26 cellular contexts compared by ENCODE assay signal in the genomic region with DNA sequence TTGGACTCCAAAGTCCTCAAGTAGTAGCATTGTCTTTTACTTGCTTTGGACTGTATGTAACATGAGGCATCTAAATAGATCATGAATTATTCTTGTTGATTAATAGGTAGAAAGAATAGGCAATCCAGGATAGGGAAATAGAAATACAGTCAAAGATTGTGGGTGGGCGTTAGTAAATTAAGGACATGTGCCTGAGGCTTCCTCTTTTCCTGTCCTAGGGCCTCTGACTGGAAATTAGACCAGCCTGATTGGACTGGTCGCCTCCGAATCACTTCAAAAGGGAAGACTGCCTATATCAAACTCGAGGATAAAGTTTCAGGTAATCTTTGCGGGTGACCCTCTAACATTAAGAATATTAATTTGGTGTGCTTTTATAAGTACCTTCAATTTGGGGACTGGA. TPM values are rescaled to one million over a fixed set of nuclear protein-coding genes. Genes with fewer than 3 reads are reported as not detected.
DNase-seq lines count a peak whose midpoint lies in the region; ATAC-seq, FAIRE-seq and TF ChIP-seq lines count a peak whose summit lies in the region.
"Had no signal": no experiment of that assay in that cellular context is flagged by ENCODE, and none has a peak within 500 bp of the region (broad histone marks: within the 10 kb centered on the region; RNA-seq: fewer than 3 reads in every experiment).

No MANE protein-coding gene starts in this region.

- H3K4me1 Mint-ChIP-seq in activated CD8-positive, alpha-beta T cell treated with anti-CD3 and anti-CD28 coated beads, Interleukin-2, amount 10 ng/mL, durations not matched to agents 7 days and 5 days (ENCODE audit: low read depth) = peaks cover 44% of the 10 kb centered on the region
- H3K4me1 Mint-ChIP-seq in activated CD8-positive, alpha-beta T cell treated with anti-CD3 and anti-CD28 coated beads for 36 hours (ENCODE audit: low read depth) = peaks cover 33% of the 10 kb centered on the region
- H3K4me1 Mint-ChIP-seq in CD4-positive, alpha-beta memory T cell = peaks cover 28 to 48% (median 30%) of the 10 kb centered on the region in 4 donors
- H3K4me1 Mint-ChIP-seq: H9 had no signal

- H3K27ac Mint-ChIP-seq in activated CD8-positive, alpha-beta T cell treated with anti-CD3 and anti-CD28 coated beads, Interleukin-2, amount 10 ng/mL, durations not matched to agents 7 days and 5 days = peak overlapping the region; percentile 31
- H3K27ac Mint-ChIP-seq in activated CD8-positive, alpha-beta T cell treated with anti-CD3 and anti-CD28 coated beads for 36 hours = no peak overlapping the region
- H3K27ac Mint-ChIP-seq in CD4-positive, alpha-beta memory T cell = peak overlapping the region; percentile 13 to 96 (median 68)
- H3K27ac Mint-ChIP-seq: H9 had no signal

- BruUV-seq in K562 (replicated peaks; lab: Mats Ljungman, UMichigan) = no TSS peak

- no peaks in the 10 kb centered on the region for H3K9me3 ChIP-seq in CD4-positive, alpha-beta memory T cell (ENCODE audit: control insufficient read depth in 1 of 2, low read length in 2 of 2)
- H3K9me3 ChIP-seq in K562 (replicated peaks; ENCODE audit: control insufficient read depth, insufficient read depth, low read depth, low read length) (no peaks in the 10 kb centered on the region), neutrophil (no peaks in the 10 kb centered on the region)
- H3K9me3 ChIP-seq: gastrocnemius medialis, sigmoid colon had no signal

- H2AFZ ChIP-seq in K562 (ENCODE audit: low read depth, low read length) = no peak overlapping the region

- no peak for TF ChIP-seq POLR2A in K562 (conservative IDR thresholded peaks at IDR 0.05)

- peaks cover 48% of the 10 kb centered on the region for H3K4me1 ChIP-seq in CD4-positive, alpha-beta memory T cell (ENCODE audit: insufficient read depth, low read length)
- H3K4me1 ChIP-seq in K562 (replicated peaks in 1 of 2; ENCODE audit: control insufficient read depth in 2 of 2, insufficient read depth in 2 of 2, low read length in 2 of 2) (no peaks in the 10 kb centered on the region), neutrophil (ENCODE audit: control insufficient read depth in 1 of 2, insufficient read depth in 1 of 2, low read depth in 1 of 2, low read length in 1 of 2) (peaks cover 16 to 28% of the 10 kb centered on the region in 2 experiments)

- H3K4me3 ChIP-seq in CD4-positive, alpha-beta memory T cell (ENCODE audit: low read length in 2 of 2) = no peak overlapping the region
- H3K4me3 ChIP-seq in K562 (no peak overlapping the region), neutrophil (ENCODE audit: low read depth in 1 of 2, low read length in 1 of 2) (no peak overlapping the region)
- H3K4me3 ChIP-seq: gastrocnemius medialis, sigmoid colon had no signal

- H3K36me3 Mint-ChIP-seq in activated CD8-positive, alpha-beta T cell treated with anti-CD3 and anti-CD28 coated beads, Interleukin-2, amount 10 ng/mL, durations not matched to agents 7 days and 5 days (ENCODE audit: low read depth) = peaks cover 65% of the 10 kb centered on the region
- H3K36me3 Mint-ChIP-seq in activated CD8-positive, alpha-beta T cell treated with anti-CD3 and anti-CD28 coated beads for 36 hours (ENCODE audit: low read depth) = peaks cover 55% of the 10 kb centered on the region
- H3K36me3 Mint-ChIP-seq in CD4-positive, alpha-beta memory T cell = peaks cover 55 to 58% of the 10 kb centered on the region in 2 donors

- H3K4me3 Mint-ChIP-seq in activated CD8-positive, alpha-beta T cell treated with anti-CD3 and anti-CD28 coated beads, Interleukin-2, amount 10 ng/mL, durations not matched to agents 7 days and 5 days = no peak overlapping the region
- H3K4me3 Mint-ChIP-seq in activated CD8-positive, alpha-beta T cell treated with anti-CD3 and anti-CD28 coated beads for 36 hours = no peak overlapping the region
- H3K4me3 Mint-ChIP-seq in CD4-positive, alpha-beta memory T cell = no peak overlapping the region
- H3K4me3 Mint-ChIP-seq: activated CD4-positive, alpha-beta memory T cell treated with anti-CD3 and anti-CD28 coated beads, Interleukin-2, amount 10 ng/mL, durations not matched to agents 7 days and 5 days; H9 had no signal

- H3K4me2 ChIP-seq in K562 (ENCODE audit: insufficient read depth, low read length) = no peak overlapping the region

- H3K36me3 ChIP-seq in CD4-positive, alpha-beta memory T cell (ENCODE audit: insufficient read depth, low read length) = peaks cover 42% of the 10 kb centered on the region
- H3K36me3 ChIP-seq in K562 (ENCODE audit: control insufficient read depth, insufficient read depth, low read length) (peaks cover 70% of the 10 kb centered on the region), neutrophil (peaks cover 51% of the 10 kb centered on the region)

- no peaks in the 10 kb centered on the region for H3K27me3 Mint-ChIP-seq in activated CD8-positive, alpha-beta T cell treated with anti-CD3 and anti-CD28 coated beads, Interleukin-2, amount 10 ng/mL, durations not matched to agents 7 days and 5 days (ENCODE audit: low read depth)
- H3K27me3 Mint-ChIP-seq in activated CD8-positive, alpha-beta T cell treated with anti-CD3 and anti-CD28 coated beads for 36 hours = no peaks in the 10 kb centered on the region
- no peaks in the 10 kb centered on the region for H3K27me3 Mint-ChIP-seq in CD4-positive, alpha-beta memory T cell
- H3K27me3 Mint-ChIP-seq: activated CD4-positive, alpha-beta memory T cell treated with anti-CD3 and anti-CD28 coated beads, Interleukin-2, amount 10 ng/mL, durations not matched to agents 7 days and 5 days; naive B cell had no signal

- ATAC-seq in activated CD8-positive, alpha-beta T cell treated with anti-CD3 and anti-CD28 coated beads, Interleukin-2, amount 10 ng/mL, durations not matched to agents 7 days and 5 days = no peak
- no peak for ATAC-seq in activated CD8-positive, alpha-beta T cell treated with anti-CD3 and anti-CD28 coated beads for 36 hours
- no peak for ATAC-seq in K562
- ATAC-seq: gastrocnemius medialis had no signal

- H3K27me3 ChIP-seq in CD4-positive, alpha-beta memory T cell (ENCODE audit: insufficient read depth, low read length) = no peaks in the 10 kb centered on the region
- H3K27me3 ChIP-seq in K562 (ENCODE audit: control insufficient read depth in 2 of 2, insufficient read depth in 2 of 2, low read length in 2 of 2) (no peaks in the 10 kb centered on the region), neutrophil (no peaks in the 10 kb centered on the region)
- H3K27me3 ChIP-seq: gastrocnemius medialis, sigmoid colon had no signal

- CTCF ChIA-PET in activated CD8-positive, alpha-beta T cell treated with anti-CD3 and anti-CD28 coated beads, Interleukin-2, amount 10 ng/mL, durations not matched to agents 7 days and 5 days (lab: Charles Lee) = interaction anchor here (4.0 kb wide), 1 partner anchor 12 kb away, joined by 24 read pairs; no protein-coding TSS in a partner anchor
- CTCF ChIA-PET in activated CD8-positive, alpha-beta T cell treated with anti-CD3 and anti-CD28 coated beads for 36 hours (lab: Charles Lee) = interaction anchor here (1.1 kb wide), 1 partner anchor 44 kb away, joined by 3 read pairs; no protein-coding TSS in a partner anchor
- CTCF ChIA-PET in CD4-positive, alpha-beta memory T cell (lab: Charles Lee; ENCODE audit: partially characterized antibody) = no interaction called here
- CTCF ChIA-PET in K562 (lab: Yijun Ruan, JAX; ENCODE audit: low intra/inter-chr PET ratio) = no interaction called here

- no peak for TF ChIP-seq CTCF in activated CD8-positive, alpha-beta T cell treated with anti-CD3 and anti-CD28 coated beads for 36 hours (IDR thresholded peaks at IDR 0.05)
- TF ChIP-seq CTCF in K562 (IDR thresholded peaks at IDR 0.05 in 2 of 3, conservative IDR thresholded peaks at IDR 0.05 in 1 of 3; ENCODE audit: insufficient read depth in 2 of 3, low read depth in 1 of 3, low read length in 3 of 3) (no peak), neutrophil (IDR thresholded peaks at IDR 0.05) (no peak)

- in situ Hi-C loops in K562 (cut with MboI) = no loop called here

- intact Hi-C loops in activated CD8-positive, alpha-beta T cell treated with anti-CD3 and anti-CD28 coated beads for 36 hours (cut with micrococcal nuclease) = no loop called here
- intact Hi-C loops in CD4-positive, alpha-beta memory T cell (cut with micrococcal nuclease) = no loop called here
- intact Hi-C loops in K562 (cut with micrococcal nuclease) = loop anchor here (10.0 kb wide), 1 partner anchor 155 kb away; a partner anchor contains a TSS

- 100% methylated on average over 5 of the region's 5 CpGs for WGBS in K562 (ENCODE audit: insufficient coverage, low coverage, missing lambda C conversion rate)

- H3K9ac ChIP-seq in K562 (ENCODE audit: insufficient read depth in 1 of 2, low read depth in 2 of 2, low read length in 2 of 2) = no peak overlapping the region

- peaks cover 41% of the 10 kb centered on the region for H3K79me2 ChIP-seq in K562 (ENCODE audit: control insufficient read depth, insufficient read depth, low read length)

- H4K20me1 ChIP-seq in K562 (replicated peaks; ENCODE audit: control insufficient read depth, insufficient read depth, low read length) = no peaks in the 10 kb centered on the region

- no peak for TF ChIP-seq EP300 in K562 (IDR thresholded peaks at IDR 0.05; ENCODE audit: low read length)

- DNase-seq in activated CD8-positive, alpha-beta T cell treated with anti-CD3 and anti-CD28 coated beads, Interleukin-2, amount 10 ng/mL, durations not matched to agents 7 days and 5 days = no peak
- DNase-seq in activated CD8-positive, alpha-beta T cell treated with anti-CD3 and anti-CD28 coated beads for 36 hours = no peak
- no peak for DNase-seq in CD4-positive, alpha-beta memory T cell
- DNase-seq in K562 (ENCODE audit: extremely low read depth in 1 of 4, low spot score in 3 of 4) (no peak), DMS114 treated with DMSO at 0.1 percent for 48 hours (lab: John Stamatoyannopoulos, UW; ENCODE audit: unreplicated experiment) (no peak)
- DNase-seq in stimulated activated CD4-positive, alpha-beta T cell treated with anti-CD3 and anti-CD28 coated beads, Interleukin-1b, Interleukin-23, amount 100 ng/mL, for 48 hours = no peak
- no peak for DNase-seq in stimulated activated naive CD4-positive, alpha-beta T cell treated with Interleukin-2 at 50 U/mL for 16 hours (lab: John Stamatoyannopoulos, UW)
- DNase-seq: 8988T; activated CD4-positive, alpha-beta memory T cell treated with anti-CD3 and anti-CD28 coated beads, Interleukin-2, amount 10 ng/mL, durations not matched to agents 7 days and 5 days; activated naive CD4-positive, alpha-beta T cell treated with Interleukin-2 at 50 U/mL for 16 hours; amygdala; DMS153; gastrocnemius medialis; H9; Kasumi-1; naive B cell; NCI-H1694; NCI-H748 treated with DMSO at 0.1 percent for 48 hours; SHP77 treated with DMSO at 0.1 percent for 48 hours; sigmoid colon; stimulated activated CD4-positive, alpha-beta T cell treated with anti-CD3 and anti-CD28 coated beads, Interleukin-12 subunit alpha, Interleukin-12 subunit beta, amount 100 ng/mL, for 4 hours; stimulated activated CD4-positive, alpha-beta T cell treated with anti-CD3 and anti-CD28 coated beads, Interleukin-4, amount 100 ng/mL, for 1 hour; trophoblast cell had no signal

- H3K27ac ChIP-seq in CD4-positive, alpha-beta memory T cell (ENCODE audit: low read depth, low read length) = no peak overlapping the region
- H3K27ac ChIP-seq in K562 (ENCODE audit: extremely low read depth, low read depth, low read length) = no peak overlapping the region
- peak overlapping the region; percentile 51 for H3K27ac ChIP-seq in neutrophil
- H3K27ac ChIP-seq: gastrocnemius medialis, sigmoid colon had no signal

- POLR2A ChIA-PET in activated CD8-positive, alpha-beta T cell treated with anti-CD3 and anti-CD28 coated beads, Interleukin-2, amount 10 ng/mL, durations not matched to agents 7 days and 5 days (lab: Charles Lee) = no interaction called here
- POLR2A ChIA-PET in activated CD8-positive, alpha-beta T cell treated with anti-CD3 and anti-CD28 coated beads for 36 hours (lab: Charles Lee) = no interaction called here
- POLR2A ChIA-PET in CD4-positive, alpha-beta memory T cell (lab: Charles Lee; ENCODE audit: partially characterized antibody) = no interaction called here
- POLR2A ChIA-PET in K562 (lab: Yijun Ruan, JAX) = interaction anchor here (0.6 kb wide), 1 partner anchor 166 kb away, joined by 3 read pairs; no protein-coding TSS in a partner anchor

- H3K9me3 Mint-ChIP-seq in activated CD8-positive, alpha-beta T cell treated with anti-CD3 and anti-CD28 coated beads, Interleukin-2, amount 10 ng/mL, durations not matched to agents 7 days and 5 days (ENCODE audit: insufficient read depth) = no peaks in the 10 kb centered on the region
- H3K9me3 Mint-ChIP-seq in activated CD8-positive, alpha-beta T cell treated with anti-CD3 and anti-CD28 coated beads for 36 hours = no peaks in the 10 kb centered on the region
- no peaks in the 10 kb centered on the region for H3K9me3 Mint-ChIP-seq in CD4-positive, alpha-beta memory T cell
- H3K9me3 Mint-ChIP-seq: activated CD4-positive, alpha-beta memory T cell treated with anti-CD3 and anti-CD28 coated beads, Interleukin-2, amount 10 ng/mL, durations not matched to agents 7 days and 5 days; H9; naive B cell had no signal

- no peak for TF ChIP-seq RAD21 in K562 (CRISPR knock-in tag; conservative IDR thresholded peaks at IDR 0.05 in 1 of 2, IDR thresholded peaks at IDR 0.05 in 1 of 2)

- no peak for FAIRE-seq in K562 (lab: Jason Lieb, UNC)
- FAIRE-seq: endothelial cell of umbilical vein, RCC 7860 had no signal

- no peaks in the 10 kb centered on the region for H3K9me1 ChIP-seq in K562 (ENCODE audit: control insufficient read depth, insufficient read depth, low read length)

RNA-seq across cellular contexts. Expression of a gene that starts 7.6 kb away (rescaled TPM):
- 10 to 100 TPM; 31.9 to 34.3 TPM for total RNA-seq in activated CD8-positive, alpha-beta T cell treated with anti-CD3 and anti-CD28 coated beads, Interleukin-2, amount 10 ng/mL, durations not matched to agents 7 days and 5 days
- 10 to 100 TPM; 26.7 to 29.6 TPM for total RNA-seq in activated CD8-positive, alpha-beta T cell treated with anti-CD3 and anti-CD28 coated beads for 36 hours
- total RNA-seq in CD4-positive, alpha-beta memory T cell = 10 to 100 TPM; 59.2 to 59.5 TPM
- 10 to 100 TPM; 24.3 to 29.3 TPM for polyA plus RNA-seq in CD4-positive, alpha-beta memory T cell
- total RNA-seq in K562 (2011; cell fraction: chromatin; rRNA removed; ENCODE audit: low replicate concordance) = 30.9 and 56.0 TPM in 2 replicates
- total RNA-seq in K562 (2011; cell fraction: nucleolus; rRNA removed) = 19.0 and 19.1 TPM in 2 replicates
- 36.8 and 50.1 TPM in 2 replicates for total RNA-seq in K562 (2011; cell fraction: nucleoplasm; rRNA removed)
- total RNA-seq in K562 (2014; rRNA removed) = 21.7 and 21.9 TPM in 2 replicates
- total RNA-seq in K562 (2014; rRNA removed; fragmentation: Illumina TruSeq; extraction: Trizol) = 21.0 and 23.6 TPM in 2 replicates
- 22.8 and 27.4 TPM in 2 replicates for total RNA-seq in K562 (2015; rRNA removed; fragmentation: Illumina TruSeq; extraction: Trizol)
- total RNA-seq in K562 (2021) = 18.9 and 21.7 TPM in 2 replicates
- polyA plus RNA-seq in K562 (2011; rRNA removed) = 19.1 and 20.9 TPM in 2 replicates
- 18.7 and 21.6 TPM in 2 replicates for polyA plus RNA-seq in K562 (2011; cell fraction: cytosol; rRNA removed)
- 31.6 and 38.3 TPM in 2 replicates for polyA plus RNA-seq in K562 (2011; cell fraction: nucleus; rRNA removed)
- 11.3 and 13.4 TPM in 2 replicates for polyA plus RNA-seq in K562 (2012)
- polyA plus RNA-seq in K562 (2014; fragmentation: Illumina TruSeq; extraction: Trizol) = 17.1 and 18.1 TPM in 2 replicates
- 10 to 100 TPM; 22.1 to 32.8 TPM for polyA plus RNA-seq in K562 (2014; fragmentation: Nextera tagmentation; extraction: Ambion mirVana)
- polyA plus RNA-seq in K562 (2014; rRNA removed) = 19.0 and 22.5 TPM in 2 replicates
- polyA minus RNA-seq in K562 (2011; rRNA and poly(A)+ RNA removed) = 26.2 and 32.6 TPM in 2 replicates
- polyA minus RNA-seq in K562 (2011; cell fraction: cytosol; rRNA and poly(A)+ RNA removed) = 15.3 and 16.4 TPM in 2 replicates
- polyA minus RNA-seq in K562 (2011; cell fraction: nucleus; rRNA and poly(A)+ RNA removed) = 11.2 and 28.4 TPM in 2 replicates

RNA-seq across cellular contexts. Expression of a gene that starts 23.6 kb away (rescaled TPM):
- total RNA-seq in activated CD8-positive, alpha-beta T cell treated with anti-CD3 and anti-CD28 coated beads, Interleukin-2, amount 10 ng/mL, durations not matched to agents 7 days and 5 days = 1 to 10 TPM; 8.8 to 9.1 TPM
- total RNA-seq in activated CD8-positive, alpha-beta T cell treated with anti-CD3 and anti-CD28 coated beads for 36 hours = 1 to 10 TPM; 1.1 to 1.4 TPM
- total RNA-seq in CD4-positive, alpha-beta memory T cell = 1 to 10 TPM; 4.6 to 6.1 TPM
- 10 to 100 TPM in 1 of 2 donors, 1 to 10 TPM in 1; 8.6 to 10.6 TPM for polyA plus RNA-seq in CD4-positive, alpha-beta memory T cell
- total RNA-seq in K562 (2011; cell fraction: chromatin; rRNA removed; ENCODE audit: low replicate concordance) = 8.0 and 9.9 TPM in 2 replicates
- total RNA-seq in K562 (2011; cell fraction: nucleolus; rRNA removed) = 8.6 and 12.2 TPM in 2 replicates
- total RNA-seq in K562 (2011; cell fraction: nucleoplasm; rRNA removed) = 8.4 and 9.2 TPM in 2 replicates
- total RNA-seq in K562 (2014; rRNA removed) (2.2 and 2.5 TPM in 2 replicates), K562 (2014; rRNA removed; fragmentation: Illumina TruSeq; extraction: Trizol) (3.7 and 3.8 TPM in 2 replicates), K562 (2015; rRNA removed; fragmentation: Illumina TruSeq; extraction: Trizol) (2.4 and 2.5 TPM in 2 replicates), K562 (2021) (3.5 and 3.9 TPM in 2 replicates)
- polyA plus RNA-seq in K562 (2011; rRNA removed) (3.6 and 9.5 TPM in 2 replicates), K562 (2014; fragmentation: Illumina TruSeq; extraction: Trizol) (7.0 and 7.2 TPM in 2 replicates), K562 (2014; fragmentation: Nextera tagmentation; extraction: Ambion mirVana) (10 to 100 TPM; 11.5 to 12.9 TPM), K562 (2014; rRNA removed) (4.7 and 5.3 TPM in 2 replicates)
- 4.2 and 13.5 TPM in 2 replicates for polyA plus RNA-seq in K562 (2011; cell fraction: cytosol; rRNA removed)
- 3.5 and 8.0 TPM in 2 replicates for polyA plus RNA-seq in K562 (2011; cell fraction: nucleus; rRNA removed)
- 4.2 and 4.7 TPM in 2 replicates for polyA plus RNA-seq in K562 (2012)
- 4.7 and 8.5 TPM in 2 replicates for polyA minus RNA-seq in K562 (2011; rRNA and poly(A)+ RNA removed)
- polyA minus RNA-seq in K562 (2011; cell fraction: cytosol; rRNA and poly(A)+ RNA removed) = 0.64 and 5.8 TPM in 2 replicates
- 1.8 and 2.4 TPM in 2 replicates for polyA minus RNA-seq in K562 (2011; cell fraction: nucleus; rRNA and poly(A)+ RNA removed)
- total RNA-seq: H9 had no signal

RNA-seq across cellular contexts. Expression of a gene that starts 33.7 kb away (rescaled TPM):
- under 1 TPM in 1 of 2 experiments, not detected in 1; 0.34 TPM for total RNA-seq in activated CD8-positive, alpha-beta T cell treated with anti-CD3 and anti-CD28 coated beads, Interleukin-2, amount 10 ng/mL, durations not matched to agents 7 days and 5 days
- total RNA-seq in activated CD8-positive, alpha-beta T cell treated with anti-CD3 and anti-CD28 coated beads for 36 hours = 1 to 10 TPM in 1 of 2 experiments, under 1 TPM in 1; 0.98 to 2.0 TPM
- 1 to 10 TPM; 1.2 to 2.1 TPM for total RNA-seq in CD4-positive, alpha-beta memory T cell
- polyA plus RNA-seq in CD4-positive, alpha-beta memory T cell = 1 to 10 TPM in 1 of 2 donors, under 1 TPM in 1; 0.69 to 1.2 TPM
- total RNA-seq in K562 (2011; cell fraction: chromatin; rRNA removed; ENCODE audit: low replicate concordance) = 0.67 and 1.4 TPM in 2 replicates
- not detected in 2 replicates for total RNA-seq in K562 (2011; cell fraction: nucleolus; rRNA removed)
- not detected in 2 replicates for total RNA-seq in K562 (2011; cell fraction: nucleoplasm; rRNA removed)
- total RNA-seq in K562 (2014; rRNA removed) (not detected in 2 replicates), K562 (2014; rRNA removed; fragmentation: Illumina TruSeq; extraction: Trizol) (not detected in 2 replicates), K562 (2015; rRNA removed; fragmentation: Illumina TruSeq; extraction: Trizol) (not detected in 2 replicates), K562 (2021) (0.16 TPM in 1 of 2 replicates, not detected in the other)
- polyA plus RNA-seq in K562 (2011; rRNA removed) (0.20 and 0.46 TPM in 2 replicates), K562 (2014; fragmentation: Illumina TruSeq; extraction: Trizol) (not detected in 2 replicates), K562 (2014; fragmentation: Nextera tagmentation; extraction: Ambion mirVana) (under 1 TPM; 0.06 to 0.27 TPM), K562 (2014; rRNA removed) (not detected in 2 replicates)
- polyA plus RNA-seq in K562 (2011; cell fraction: cytosol; rRNA removed) = 0.32 TPM in 1 of 2 replicates, not detected in the other
- polyA plus RNA-seq in K562 (2011; cell fraction: nucleus; rRNA removed) = 2.1 TPM in 1 of 2 replicates, not detected in the other
- polyA plus RNA-seq in K562 (2012) = 0.09 and 0.89 TPM in 2 replicates
- not detected in 2 replicates for polyA minus RNA-seq in K562 (2011; rRNA and poly(A)+ RNA removed)
- not detected in 2 replicates for polyA minus RNA-seq in K562 (2011; cell fraction: cytosol; rRNA and poly(A)+ RNA removed)
- polyA minus RNA-seq in K562 (2011; cell fraction: nucleus; rRNA and poly(A)+ RNA removed) = not detected in 2 replicates
- total RNA-seq: gastrocnemius medialis had no signal

RNA-seq across cellular contexts. Expression of a gene that starts 57.2 kb away (rescaled TPM):
- total RNA-seq in activated CD8-positive, alpha-beta T cell treated with anti-CD3 and anti-CD28 coated beads, Interleukin-2, amount 10 ng/mL, durations not matched to agents 7 days and 5 days = 10 to 100 TPM; 16.9 to 17.1 TPM
- 10 to 100 TPM; 11.1 to 12.8 TPM for total RNA-seq in activated CD8-positive, alpha-beta T cell treated with anti-CD3 and anti-CD28 coated beads for 36 hours
- total RNA-seq in CD4-positive, alpha-beta memory T cell = 10 to 100 TPM; 32.4 to 33.4 TPM
- 10 to 100 TPM in 1 of 2 donors, 1 to 10 TPM in 1; 4.8 to 18.3 TPM for polyA plus RNA-seq in CD4-positive, alpha-beta memory T cell
- 4.7 and 7.3 TPM in 2 replicates for total RNA-seq in K562 (2011; cell fraction: chromatin; rRNA removed; ENCODE audit: low replicate concordance)
- total RNA-seq in K562 (2011; cell fraction: nucleolus; rRNA removed) = 4.7 and 4.9 TPM in 2 replicates
- total RNA-seq in K562 (2011; cell fraction: nucleoplasm; rRNA removed) = 4.8 and 7.8 TPM in 2 replicates
- total RNA-seq in K562 (2014; rRNA removed) = 2.9 and 4.0 TPM in 2 replicates
- 1.9 and 2.1 TPM in 2 replicates for total RNA-seq in K562 (2014; rRNA removed; fragmentation: Illumina TruSeq; extraction: Trizol)
- total RNA-seq in K562 (2015; rRNA removed; fragmentation: Illumina TruSeq; extraction: Trizol) = 2.4 and 2.5 TPM in 2 replicates
- 6.6 and 6.8 TPM in 2 replicates for total RNA-seq in K562 (2021)
- polyA plus RNA-seq in K562 (2011; rRNA removed) = 2.3 and 3.2 TPM in 2 replicates
- 1.6 and 2.1 TPM in 2 replicates for polyA plus RNA-seq in K562 (2011; cell fraction: cytosol; rRNA removed)
- polyA plus RNA-seq in K562 (2011; cell fraction: nucleus; rRNA removed) = 4.8 and 7.3 TPM in 2 replicates
- 5.1 and 6.6 TPM in 2 replicates for polyA plus RNA-seq in K562 (2012)
- 5.7 and 7.5 TPM in 2 replicates for polyA plus RNA-seq in K562 (2014; fragmentation: Illumina TruSeq; extraction: Trizol)
- polyA plus RNA-seq in K562 (2014; fragmentation: Nextera tagmentation; extraction: Ambion mirVana) = 1 to 10 TPM; 1.0 to 1.1 TPM
- 3.7 and 4.2 TPM in 2 replicates for polyA plus RNA-seq in K562 (2014; rRNA removed)
- polyA minus RNA-seq in K562 (2011; rRNA and poly(A)+ RNA removed) = 2.2 TPM in 2 replicates
- polyA minus RNA-seq in K562 (2011; cell fraction: cytosol; rRNA and poly(A)+ RNA removed) = 2.2 and 3.4 TPM in 2 replicates
- 1.6 and 2.4 TPM in 2 replicates for polyA minus RNA-seq in K562 (2011; cell fraction: nucleus; rRNA and poly(A)+ RNA removed)

Comparison
In these comparisons a context has a peak if more than half of its experiments do, and no peak if none do; other contexts are left out.
1. CTCF ChIA-PET loops: an anchor here in activated CD8-positive, alpha-beta T cell treated with anti-CD3 and anti-CD28 coated beads, Interleukin-2, amount 10 ng/mL, durations not matched to agents 7 days and 5 days (4.0 kb wide) and activated CD8-positive, alpha-beta T cell treated with anti-CD3 and anti-CD28 coated beads for 36 hours (1.1 kb wide); none called in CD4-positive, alpha-beta memory T cell and K562.